8 cellular contexts compared by ENCODE assay signal in genomic region chr17:57114085-57114673, GRCh38. TPM values are rescaled to one million over a fixed set of nuclear protein-coding genes. Genes with fewer than 3 reads are reported as not detected.
A peak's percentile ranks its signal among the peaks of the same experiment; 100 is the strongest.
DNase-seq lines count a peak whose midpoint lies in the region; ATAC-seq and TF ChIP-seq lines count a peak whose summit lies in the region.

No MANE protein-coding gene starts in this region.

- no peak overlapping the region; a peak in 1 of 4 replicates for H3K4me3 ChIP-seq in SK-N-SH (ENCODE audit: low read depth in 2 of 2, low read length in 1 of 2)

- H3K27me3 ChIP-seq in SK-N-SH (ENCODE audit: insufficient read depth), result no peaks in the 10 kb centered on the region

- peak; percentile 52 for ATAC-seq in activated naive CD8-positive, alpha-beta T cell treated with anti-CD3 and anti-CD28 coated beads, Interleukin-2, amount 10 ng/mL, durations not matched to agents 7 days and 5 days (ENCODE audit: low read depth)
- no peak for ATAC-seq in HG03469 (IDR thresholded peaks at IDR 0.05; ENCODE audit: unreplicated experiment)

- no peak overlapping the region for H2AFZ ChIP-seq in SK-N-SH (ENCODE audit: low read depth)

- DNase-seq in AG08396 (ENCODE audit: low spot score), result peak; percentile 64
- DNase-seq in GM13977 (ENCODE audit: low spot score), result peak; percentile 78
- DNase-seq in SK-N-SH, result peak; percentile 88
- DNase-seq in activated naive CD8-positive, alpha-beta T cell treated with anti-CD3 and anti-CD28 coated beads, Interleukin-2, amount 10 ng/mL, durations not matched to agents 7 days and 5 days, result peak; percentile 69
- DNase-seq in inferior parietal cortex (ENCODE audit: extremely low spot score), result peak; percentile 46
- DNase-seq in stimulated activated CD4-positive, alpha-beta T cell treated with anti-CD3 and anti-CD28 coated beads, Interleukin-4, amount 100 ng/mL, for 4 hours, result peak; percentile 54 to 63
- no peak for DNase-seq in KG1 (lab: John Stamatoyannopoulos, UW)

- TF ChIP-seq RAD21 in SK-N-SH (IDR thresholded peaks at IDR 0.05; ENCODE audit: low read length), result peak; percentile 79

- no peaks in the 10 kb centered on the region for H3K27me3 Mint-ChIP-seq in activated naive CD8-positive, alpha-beta T cell treated with anti-CD3 and anti-CD28 coated beads, Interleukin-2, amount 10 ng/mL, durations not matched to agents 7 days and 5 days

- no peak overlapping the region for H3K9ac ChIP-seq in SK-N-SH

- no peaks in the 10 kb centered on the region for H3K9me3 Mint-ChIP-seq in activated naive CD8-positive, alpha-beta T cell treated with anti-CD3 and anti-CD28 coated beads, Interleukin-2, amount 10 ng/mL, durations not matched to agents 7 days and 5 days

- no peaks in the 10 kb centered on the region for H3K79me2 ChIP-seq in SK-N-SH (ENCODE audit: insufficient read depth)

- no peak overlapping the region for H3K4me3 Mint-ChIP-seq in activated naive CD8-positive, alpha-beta T cell treated with anti-CD3 and anti-CD28 coated beads, Interleukin-2, amount 10 ng/mL, durations not matched to agents 7 days and 5 days

- CTCF ChIA-PET in SK-N-SH (lab: Yijun Ruan, JAX), result interaction anchor here (0.6 to 1.6 kb wide), 12 partner anchors 9 to 1023 kb away, joined by 3 to 7 read pairs (median 4); no protein-coding TSS in a partner anchor

- peaks cover 0 to 54% of the 10 kb centered on the region in 2 experiments for H3K36me3 ChIP-seq in SK-N-SH (replicated peaks in 1 of 2; ENCODE audit: control insufficient read depth in 1 of 2, insufficient read depth in 2 of 2, low read length in 1 of 2)

- peaks cover 0 to 19% of the 10 kb centered on the region in 2 experiments; a peak in 1 of 4 replicates for H3K4me1 ChIP-seq in SK-N-SH (ENCODE audit: control insufficient read depth in 1 of 2, insufficient read depth in 2 of 2, low read depth in 1 of 2, low read length in 1 of 2)

- peak; percentile 91 for TF ChIP-seq CTCF in GM13977 (IDR thresholded peaks at IDR 0.05; ENCODE audit: extremely low read depth, insufficient read depth, missing control alignments)
- TF ChIP-seq CTCF in SK-N-SH (IDR thresholded peaks at IDR 0.05), result peak; percentile 97

- H3F3A ChIP-seq in SK-N-SH (replicated peaks; ENCODE audit: insufficient read depth), result no peaks in the 10 kb centered on the region

- peaks cover 1% of the 10 kb centered on the region for H3K4me1 Mint-ChIP-seq in activated naive CD8-positive, alpha-beta T cell treated with anti-CD3 and anti-CD28 coated beads, Interleukin-2, amount 10 ng/mL, durations not matched to agents 7 days and 5 days

- in situ Hi-C loops in GM13977 (cut with MboI; ENCODE audit: low pct_unique_long_range_greater_than_20kb, low sequenced_read_pairs, unreplicated experiment), result no loop called here

- H3K9me3 ChIP-seq in SK-N-SH, result no peaks in the 10 kb centered on the region

- 77% methylated on average over 13 of the region's 13 CpGs for WGBS in SK-N-SH (ENCODE audit: low lambda C conversion rate)

- POLR2A ChIA-PET in SK-N-SH (lab: Yijun Ruan, JAX), result no interaction called here
- POLR2A ChIA-PET in activated naive CD8-positive, alpha-beta T cell treated with anti-CD3 and anti-CD28 coated beads, Interleukin-2, amount 10 ng/mL, durations not matched to agents 7 days and 5 days (lab: Charles Lee), result no interaction called here

- no peak overlapping the region for H3K27ac Mint-ChIP-seq in activated naive CD8-positive, alpha-beta T cell treated with anti-CD3 and anti-CD28 coated beads, Interleukin-2, amount 10 ng/mL, durations not matched to agents 7 days and 5 days

- H3K9me2 ChIP-seq in SK-N-SH, result no peaks in the 10 kb centered on the region

- H3K4me2 ChIP-seq in SK-N-SH, result no peak overlapping the region

- peaks cover 5% of the 10 kb centered on the region for H3K36me3 Mint-ChIP-seq in activated naive CD8-positive, alpha-beta T cell treated with anti-CD3 and anti-CD28 coated beads, Interleukin-2, amount 10 ng/mL, durations not matched to agents 7 days and 5 days

- no peaks in the 10 kb centered on the region for H4K20me1 ChIP-seq in SK-N-SH (ENCODE audit: insufficient read depth)

- no peak for TF ChIP-seq EP300 in SK-N-SH (IDR thresholded peaks at IDR 0.05; ENCODE audit: borderline replicate concordance in 1 of 2, low read depth in 1 of 2, low read length in 1 of 2)

- no peak overlapping the region for H3K27ac ChIP-seq in SK-N-SH (ENCODE audit: low read depth in 2 of 2, low read length in 1 of 2)

TF ChIP-seq in SK-N-SH, 30 proteins besides CTCF, POLR2A, EP300 and RAD21:
- TF ChIP-seq IRF3 (IDR thresholded peaks at IDR 0.05; ENCODE audit: low read depth, low read length), result no peak
- no peak for TF ChIP-seq FOSL2 (IDR thresholded peaks at IDR 0.05; ENCODE audit: borderline replicate concordance, low read depth)
- no peak for TF ChIP-seq POLR2AphosphoS5 (IDR thresholded peaks at IDR 0.05; ENCODE audit: low read depth, low read length)
- no peak for TF ChIP-seq GATA2 (CRISPR knock-in tag; IDR thresholded peaks at IDR 0.05)
- TF ChIP-seq SMC3 (IDR thresholded peaks at IDR 0.05; ENCODE audit: low read depth, low read length), result no peak
- TF ChIP-seq ELF1 (IDR thresholded peaks at IDR 0.05), result no peak

RNA-seq across cellular contexts. Expression of gene AKAP1, which starts 29.1 kb away (rescaled TPM):
- polyA plus RNA-seq in SK-N-SH (2012; rRNA removed), result 23.7 and 36.3 TPM in 2 replicates
- polyA plus RNA-seq in SK-N-SH (2012; cell fraction: cytosol; rRNA removed), result 17.5 and 19.6 TPM in 2 replicates
- polyA plus RNA-seq in SK-N-SH (2012; cell fraction: nucleus; rRNA removed), result 106 and 135 TPM in 2 replicates
- total RNA-seq in activated naive CD8-positive, alpha-beta T cell treated with anti-CD3 and anti-CD28 coated beads, Interleukin-2, amount 10 ng/mL, durations not matched to agents 7 days and 5 days, result 10 to 100 TPM; 21.4 to 23.8 TPM
